ENCODE assay signal across 8 cellular contexts in genomic region chr19:11797491-11797890, GRCh38. TPM values are rescaled to one million over a fixed set of nuclear protein-coding genes. Genes with fewer than 3 reads are reported as not detected.
DNase-seq lines count a peak whose midpoint lies in the region; ATAC-seq and TF ChIP-seq lines count a peak whose summit lies in the region.

No MANE protein-coding gene starts in this region.

- H3K4me3 ChIP-seq in Karpas-422 (ENCODE audit: low read length): peak overlapping the region; percentile 77
- peak overlapping the region in 1 of 2 experiments; percentile 75; a peak in 2 of 4 replicates for H3K4me3 ChIP-seq in Panc1 (ENCODE audit: low read depth in 2 of 2, low read length in 2 of 2)
- no peak overlapping the region for H3K4me3 ChIP-seq in fibroblast of mammary gland (ENCODE audit: control insufficient read depth, low read depth, low read length)

- POLR2A ChIA-PET in Panc1 (lab: Charles Lee): interaction anchor here (0.6 kb wide), 1 partner anchor 138 kb away, joined by 3 read pairs; no protein-coding TSS in a partner anchor
- POLR2A ChIA-PET in naive thymus-derived CD8-positive, alpha-beta T cell (lab: Charles Lee): interaction anchor here (0.6 to 2.6 kb wide), 10 partner anchors 15 to 362 kb away, joined by 4 to 15 read pairs (median 6); partner anchors contain the start of genes ZNF433, ZNF439, ZNF440 and ZNF441

- ATAC-seq in GM18868 (IDR thresholded peaks at IDR 0.05; ENCODE audit: unreplicated experiment): peak; percentile 73
- peak; percentile 89 for ATAC-seq in Panc1
- ATAC-seq in naive thymus-derived CD8-positive, alpha-beta T cell: peak; percentile 64 to 68
- ATAC-seq in stimulated activated memory B cell treated with anti-CD40 and anti-IgM and Interleukin-4, amounts not matched to agents 10 μg/mL and 1 μg/mL and 100 μg/mL, for 72 hours: peak; percentile 77

- no peaks in the 10 kb centered on the region for H4K20me1 ChIP-seq in Karpas-422 (ENCODE audit: insufficient read depth, low read depth, low read length)

- H3K27ac Mint-ChIP-seq in activated T-helper 1 cell treated with anti-CD3 and anti-CD28 coated beads, Interleukin-12 subunit alpha, Interleukin-12 subunit beta, Interleukin-2, Interleukin-4 antibody, amounts not matched to agents 30 ng/mL and 10 ng/mL and 1 ng/mL, durations not matched to agents 14 hours and 24 hours and 36 hours: no peak overlapping the region
- peak overlapping the region in 9 of 10 donors; percentile 8 to 95 (median 85) for H3K27ac Mint-ChIP-seq in naive thymus-derived CD8-positive, alpha-beta T cell
- peak overlapping the region; percentile 83 for H3K27ac Mint-ChIP-seq in stimulated activated memory B cell treated with anti-CD40 and anti-IgM and Interleukin-4, amounts not matched to agents 10 μg/mL and 1 μg/mL and 100 μg/mL, for 72 hours

- H3K4me1 ChIP-seq in Karpas-422 (ENCODE audit: low read length) (peaks cover 26% of the 10 kb centered on the region), Panc1 (ENCODE audit: control insufficient read depth, insufficient read depth, low read length) (peaks cover 8% of the 10 kb centered on the region)

- H3K9ac ChIP-seq in Karpas-422 (ENCODE audit: low read length): peak overlapping the region; percentile 44

- H3K27me3 Mint-ChIP-seq in activated T-helper 1 cell treated with anti-CD3 and anti-CD28 coated beads, Interleukin-12 subunit alpha, Interleukin-12 subunit beta, Interleukin-2, Interleukin-4 antibody, amounts not matched to agents 30 ng/mL and 10 ng/mL and 1 ng/mL, durations not matched to agents 14 hours and 24 hours and 36 hours (ENCODE audit: insufficient read depth): no peaks in the 10 kb centered on the region
- H3K27me3 Mint-ChIP-seq in naive thymus-derived CD8-positive, alpha-beta T cell: peaks cover 0 to 4% (median 0%) of the 10 kb centered on the region in 5 donors
- H3K27me3 Mint-ChIP-seq in stimulated activated memory B cell treated with anti-CD40 and anti-IgM and Interleukin-4, amounts not matched to agents 10 μg/mL and 1 μg/mL and 100 μg/mL, for 72 hours: no peaks in the 10 kb centered on the region

- no TSS peak for BruUV-seq in Panc1 (replicated peaks; lab: Mats Ljungman, UMichigan)

- DNase-seq in Karpas-422: peak; percentile 94
- DNase-seq in Panc1 (ENCODE audit: low read depth, low spot score): peak; percentile 47
- DNase-seq in activated T-helper 1 cell treated with anti-CD3 and anti-CD28 coated beads, Interleukin-12 subunit alpha, Interleukin-12 subunit beta, Interleukin-2, Interleukin-4 antibody, amounts not matched to agents 30 ng/mL and 10 ng/mL and 1 ng/mL, durations not matched to agents 14 hours and 24 hours and 36 hours (ENCODE audit: low spot score): peak; percentile 63
- peak; percentile 90 for DNase-seq in fibroblast of mammary gland (ENCODE audit: low read depth)
- DNase-seq in naive thymus-derived CD8-positive, alpha-beta T cell: peak; percentile 53 to 90 (median 81)

- H2AFZ ChIP-seq in Karpas-422 (ENCODE audit: low read length): 0 out of 2 replicates have a peak overlapping the region, but pooled peaks have one; percentile 73

- H3K9me3 ChIP-seq in Karpas-422 (ENCODE audit: low read length) (0 out of 2 replicates have a peak, but pooled peaks cover 4% of the 10 kb centered on the region), Panc1 (ENCODE audit: control insufficient read depth, insufficient read depth, low read depth, low read length) (peaks cover 4% of the 10 kb centered on the region; the same call in 1 of the 2 replicates)

- no peaks in the 10 kb centered on the region for H3K36me3 Mint-ChIP-seq in activated T-helper 1 cell treated with anti-CD3 and anti-CD28 coated beads, Interleukin-12 subunit alpha, Interleukin-12 subunit beta, Interleukin-2, Interleukin-4 antibody, amounts not matched to agents 30 ng/mL and 10 ng/mL and 1 ng/mL, durations not matched to agents 14 hours and 24 hours and 36 hours (ENCODE audit: low read depth)
- peaks cover 0 to 8% (median 3%) of the 10 kb centered on the region in 3 donors for H3K36me3 Mint-ChIP-seq in naive thymus-derived CD8-positive, alpha-beta T cell
- H3K36me3 Mint-ChIP-seq in stimulated activated memory B cell treated with anti-CD40 and anti-IgM and Interleukin-4, amounts not matched to agents 10 μg/mL and 1 μg/mL and 100 μg/mL, for 72 hours: no peaks in the 10 kb centered on the region

- intact Hi-C loops in Panc1 (cut with micrococcal nuclease; ENCODE audit: unreplicated experiment): loop anchor here (5.0 kb wide), 1 partner anchor 190 kb away; no protein-coding TSS in a partner anchor
- intact Hi-C loops in activated T-helper 1 cell treated with anti-CD3 and anti-CD28 coated beads, Interleukin-12 subunit alpha, Interleukin-12 subunit beta, Interleukin-2, Interleukin-4 antibody, amounts not matched to agents 30 ng/mL and 10 ng/mL and 1 ng/mL, durations not matched to agents 14 hours and 24 hours and 36 hours (cut with micrococcal nuclease): loop anchor here (1.0 to 5.0 kb wide), 6 partner anchors 31 to 360 kb away; partner anchors contain the start of genes ZNF441 and ZNF625

- peak; percentile 93 for TF ChIP-seq CTCF in 22Rv1 (IDR thresholded peaks at IDR 0.05)
- TF ChIP-seq CTCF in Panc1 (IDR thresholded peaks at IDR 0.05): peak; percentile 88
- TF ChIP-seq CTCF in fibroblast of mammary gland (conservative IDR thresholded peaks at IDR 0.05; ENCODE audit: control insufficient read depth, insufficient read depth, low read depth, low read length): peak; percentile 81

- H3K4me3 Mint-ChIP-seq in activated T-helper 1 cell treated with anti-CD3 and anti-CD28 coated beads, Interleukin-12 subunit alpha, Interleukin-12 subunit beta, Interleukin-2, Interleukin-4 antibody, amounts not matched to agents 30 ng/mL and 10 ng/mL and 1 ng/mL, durations not matched to agents 14 hours and 24 hours and 36 hours: peak overlapping the region; percentile 78
- H3K4me3 Mint-ChIP-seq in naive thymus-derived CD8-positive, alpha-beta T cell: peak overlapping the region; percentile 90 to 96 (median 94)
- peak overlapping the region; percentile 96 for H3K4me3 Mint-ChIP-seq in stimulated activated memory B cell treated with anti-CD40 and anti-IgM and Interleukin-4, amounts not matched to agents 10 μg/mL and 1 μg/mL and 100 μg/mL, for 72 hours

- in situ Hi-C loops in Panc1 (cut with HindIII; ENCODE audit: low pct_unique_long_range_greater_than_20kb, low sequenced_read_pairs): no loop called here

- peaks cover 14% of the 10 kb centered on the region for H3K4me1 Mint-ChIP-seq in activated T-helper 1 cell treated with anti-CD3 and anti-CD28 coated beads, Interleukin-12 subunit alpha, Interleukin-12 subunit beta, Interleukin-2, Interleukin-4 antibody, amounts not matched to agents 30 ng/mL and 10 ng/mL and 1 ng/mL, durations not matched to agents 14 hours and 24 hours and 36 hours (ENCODE audit: low read depth)
- H3K4me1 Mint-ChIP-seq in naive thymus-derived CD8-positive, alpha-beta T cell: peaks cover 11 to 19% (median 16%) of the 10 kb centered on the region in 4 donors
- peaks cover 24% of the 10 kb centered on the region for H3K4me1 Mint-ChIP-seq in stimulated activated memory B cell treated with anti-CD40 and anti-IgM and Interleukin-4, amounts not matched to agents 10 μg/mL and 1 μg/mL and 100 μg/mL, for 72 hours

- H3K9me2 ChIP-seq in Karpas-422 (replicated peaks; ENCODE audit: insufficient read depth, low read length): no peaks in the 10 kb centered on the region

- H3K27me3 ChIP-seq in Karpas-422 (ENCODE audit: low read length) (no peaks in the 10 kb centered on the region), Panc1 (ENCODE audit: control insufficient read depth, insufficient read depth, low read length) (no peaks in the 10 kb centered on the region)

- H3K4me2 ChIP-seq in Karpas-422 (ENCODE audit: low read depth, low read length, poor library complexity, severe bottlenecking): peak overlapping the region; percentile 93

- CTCF ChIA-PET in Panc1 (lab: Charles Lee): interaction anchor here (0.5 to 2.6 kb wide), 13 partner anchors 15 to 568 kb away, joined by 3 to 17 read pairs (median 5); partner anchors contain the start of genes ZNF20, ZNF433, ZNF440 and ZNF442

- H3K36me3 ChIP-seq in Karpas-422 (ENCODE audit: insufficient read depth, low read length) (no peaks in the 10 kb centered on the region), Panc1 (ENCODE audit: control insufficient read depth, insufficient read depth, low read length) (no peaks in the 10 kb centered on the region)

- no peaks in the 10 kb centered on the region for H3K79me2 ChIP-seq in Karpas-422 (ENCODE audit: low read length)

- peak overlapping the region; percentile 80; the same call in 1 of the 2 replicates for H3K27ac ChIP-seq in 22Rv1
- H3K27ac ChIP-seq in Karpas-422 (ENCODE audit: low read length): no peak overlapping the region
- H3K27ac ChIP-seq in Panc1 (ENCODE audit: low read length): peak overlapping the region; percentile 51; the same call in 1 of the 2 replicates

- H3K9me3 Mint-ChIP-seq in activated T-helper 1 cell treated with anti-CD3 and anti-CD28 coated beads, Interleukin-12 subunit alpha, Interleukin-12 subunit beta, Interleukin-2, Interleukin-4 antibody, amounts not matched to agents 30 ng/mL and 10 ng/mL and 1 ng/mL, durations not matched to agents 14 hours and 24 hours and 36 hours: peaks cover 14% of the 10 kb centered on the region
- H3K9me3 Mint-ChIP-seq in naive thymus-derived CD8-positive, alpha-beta T cell: peaks cover 0 to 5% (median 3%) of the 10 kb centered on the region in 9 donors
- peaks cover 10% of the 10 kb centered on the region for H3K9me3 Mint-ChIP-seq in stimulated activated memory B cell treated with anti-CD40 and anti-IgM and Interleukin-4, amounts not matched to agents 10 μg/mL and 1 μg/mL and 100 μg/mL, for 72 hours

RNA-seq across cellular contexts. Expression of gene ZNF491, which starts 0.8 kb away (rescaled TPM):
- 2.2 and 3.1 TPM in 2 replicates for total RNA-seq in Karpas-422 (2014; rRNA removed; shearing (Covaris generic); ENCODE audit: low replicate concordance)
- 0.98 TPM for total RNA-seq in Panc1 (2021; ENCODE audit: unreplicated experiment)
- polyA plus RNA-seq in Panc1 (2012; ENCODE audit: insufficient read length): 0.51 TPM
- 0.54 and 0.56 TPM in 2 replicates for total RNA-seq in activated T-helper 1 cell treated with anti-CD3 and anti-CD28 coated beads, Interleukin-12 subunit alpha, Interleukin-12 subunit beta, Interleukin-2, Interleukin-4 antibody, amounts not matched to agents 30 ng/mL and 10 ng/mL and 1 ng/mL, durations not matched to agents 14 hours and 24 hours and 36 hours
- total RNA-seq in naive thymus-derived CD8-positive, alpha-beta T cell: 1 to 10 TPM; 5.0 to 5.9 TPM
- under 1 TPM; 0.11 to 0.69 (median 0.16) TPM for polyA plus RNA-seq in naive thymus-derived CD8-positive, alpha-beta T cell

RNA-seq across cellular contexts. Expression of gene ZNF440, which starts 16.6 kb away (rescaled TPM):
- total RNA-seq in Karpas-422 (2014; rRNA removed; shearing (Covaris generic); ENCODE audit: low replicate concordance): 19.2 and 19.6 TPM in 2 replicates
- 12.9 TPM for total RNA-seq in Panc1 (2021; ENCODE audit: unreplicated experiment)
- 3.4 TPM for polyA plus RNA-seq in Panc1 (2012; ENCODE audit: insufficient read length)
- total RNA-seq in activated T-helper 1 cell treated with anti-CD3 and anti-CD28 coated beads, Interleukin-12 subunit alpha, Interleukin-12 subunit beta, Interleukin-2, Interleukin-4 antibody, amounts not matched to agents 30 ng/mL and 10 ng/mL and 1 ng/mL, durations not matched to agents 14 hours and 24 hours and 36 hours: 6.7 and 9.2 TPM in 2 replicates
- total RNA-seq in naive thymus-derived CD8-positive, alpha-beta T cell: 10 to 100 TPM; 21.8 to 24.0 TPM
- 1 to 10 TPM; 1.5 to 3.9 (median 3.2) TPM for polyA plus RNA-seq in naive thymus-derived CD8-positive, alpha-beta T cell

RNA-seq across cellular contexts. Expression of gene ZNF441, which starts 30.7 kb away (rescaled TPM):
- total RNA-seq in Karpas-422 (2014; rRNA removed; shearing (Covaris generic); ENCODE audit: low replicate concordance): 15.8 and 16.4 TPM in 2 replicates
- total RNA-seq in Panc1 (2021; ENCODE audit: unreplicated experiment): 2.8 TPM
- 0.74 TPM for polyA plus RNA-seq in Panc1 (2012; ENCODE audit: insufficient read length)
- 2.8 and 4.4 TPM in 2 replicates for total RNA-seq in activated T-helper 1 cell treated with anti-CD3 and anti-CD28 coated beads, Interleukin-12 subunit alpha, Interleukin-12 subunit beta, Interleukin-2, Interleukin-4 antibody, amounts not matched to agents 30 ng/mL and 10 ng/mL and 1 ng/mL, durations not matched to agents 14 hours and 24 hours and 36 hours
- 10 to 100 TPM; 32.7 to 33.7 TPM for total RNA-seq in naive thymus-derived CD8-positive, alpha-beta T cell
- 1 to 10 TPM; 3.6 to 7.0 (median 5.5) TPM for polyA plus RNA-seq in naive thymus-derived CD8-positive, alpha-beta T cell

RNA-seq across cellular contexts. Expression of gene ZNF439, which starts 51.0 kb away (rescaled TPM):
- 16.5 and 19.4 TPM in 2 replicates for total RNA-seq in Karpas-422 (2014; rRNA removed; shearing (Covaris generic); ENCODE audit: low replicate concordance)
- 6.3 TPM for total RNA-seq in Panc1 (2021; ENCODE audit: unreplicated experiment)
- 2.4 TPM for polyA plus RNA-seq in Panc1 (2012; ENCODE audit: insufficient read length)
- 3.3 and 3.6 TPM in 2 replicates for total RNA-seq in activated T-helper 1 cell treated with anti-CD3 and anti-CD28 coated beads, Interleukin-12 subunit alpha, Interleukin-12 subunit beta, Interleukin-2, Interleukin-4 antibody, amounts not matched to agents 30 ng/mL and 10 ng/mL and 1 ng/mL, durations not matched to agents 14 hours and 24 hours and 36 hours
- 10 to 100 TPM; 32.3 to 35.3 TPM for total RNA-seq in naive thymus-derived CD8-positive, alpha-beta T cell
- 1 to 10 TPM; 2.4 to 5.2 (median 3.9) TPM for polyA plus RNA-seq in naive thymus-derived CD8-positive, alpha-beta T cell

RNA-seq across cellular contexts. Expression of gene ZNF823, which starts 58.7 kb away (rescaled TPM):
- 5.9 and 8.8 TPM in 2 replicates for total RNA-seq in Karpas-422 (2014; rRNA removed; shearing (Covaris generic); ENCODE audit: low replicate concordance)
- 5.0 TPM for total RNA-seq in Panc1 (2021; ENCODE audit: unreplicated experiment)
- 1.7 TPM for polyA plus RNA-seq in Panc1 (2012; ENCODE audit: insufficient read length)
- total RNA-seq in activated T-helper 1 cell treated with anti-CD3 and anti-CD28 coated beads, Interleukin-12 subunit alpha, Interleukin-12 subunit beta, Interleukin-2, Interleukin-4 antibody, amounts not matched to agents 30 ng/mL and 10 ng/mL and 1 ng/mL, durations not matched to agents 14 hours and 24 hours and 36 hours: 2.5 and 2.8 TPM in 2 replicates
- 1 to 10 TPM; 7.2 to 7.3 TPM for total RNA-seq in naive thymus-derived CD8-positive, alpha-beta T cell
- polyA plus RNA-seq in naive thymus-derived CD8-positive, alpha-beta T cell: 1 to 10 TPM; 2.0 to 3.2 (median 2.8) TPM
